15 cellular contexts compared by ENCODE assay signal in the genomic region with DNA sequence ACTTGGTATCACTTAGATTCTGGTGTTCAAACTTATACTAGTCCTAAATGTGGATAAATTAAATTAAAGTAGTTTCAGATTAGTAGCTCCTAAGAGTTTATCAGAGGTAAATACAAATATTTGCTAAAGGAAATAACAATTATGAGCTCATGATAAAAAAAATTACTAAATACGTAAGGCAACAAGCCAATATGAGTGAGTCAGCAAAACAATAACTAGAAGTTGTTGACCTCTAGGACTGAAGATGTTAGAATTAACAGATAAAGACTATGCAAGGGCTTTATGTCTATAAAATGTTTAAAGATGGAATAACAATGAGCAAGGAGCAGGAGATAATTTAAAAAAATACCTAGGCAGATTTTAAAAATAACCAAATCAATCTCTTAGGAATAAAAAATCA.
A peak's percentile ranks its signal among the peaks of the same experiment; 100 is the strongest.
DNase-seq lines count a peak whose midpoint lies in the region; ATAC-seq, FAIRE-seq and TF ChIP-seq lines count a peak whose summit lies in the region.
"Had no signal": no experiment of that assay in that cellular context is flagged by ENCODE, and none has a peak within 500 bp of the region (broad histone marks: within the 10 kb centered on the region; RNA-seq: fewer than 3 reads in every experiment).

No MANE protein-coding gene starts in this region.

- H4K20me1 ChIP-seq in K562 (replicated peaks; ENCODE audit: control insufficient read depth, insufficient read depth, low read length), result no peaks in the 10 kb centered on the region
- H4K20me1 ChIP-seq: BLaER1 had no signal

- no peak overlapping the region for H3K9ac ChIP-seq in K562 (ENCODE audit: insufficient read depth in 1 of 2, low read depth in 2 of 2, low read length in 2 of 2)
- H3K9ac ChIP-seq: BLaER1 had no signal

- no TSS peak for BruUV-seq in K562 (replicated peaks; lab: Mats Ljungman, UMichigan)

- CTCF ChIA-PET in K562 (lab: Yijun Ruan, JAX; ENCODE audit: low intra/inter-chr PET ratio), result no interaction called here

- POLR2A ChIA-PET in K562 (lab: Yijun Ruan, JAX), result no interaction called here

- H3K9me1 ChIP-seq in K562 (ENCODE audit: control insufficient read depth, insufficient read depth, low read length), result no peaks in the 10 kb centered on the region

- peak; percentile 1 for DNase-seq in LNCaP clone FGC (ENCODE audit: low read depth)
- no peak for DNase-seq in K562 (ENCODE audit: extremely low read depth in 1 of 4, low spot score in 3 of 4)
- peak; percentile 13 for DNase-seq in fibroblast of villous mesenchyme (ENCODE audit: low read depth)
- DNase-seq in HT-29 (ENCODE audit: low spot score), result no peak
- DNase-seq in AG08395 (ENCODE audit: low spot score), result no peak
- no peak for DNase-seq in stimulated activated naive CD4-positive, alpha-beta T cell (lab: John Stamatoyannopoulos, UW)
- DNase-seq: AML-193; Caco-2; CD8-positive, alpha-beta memory T cell; DND-41; GDM1; GOT3; H9 had no signal

- H3K4me2 ChIP-seq in K562 (ENCODE audit: insufficient read depth, low read length), result no peak overlapping the region
- H3K4me2 ChIP-seq: BLaER1 had no signal

- in situ Hi-C loops in K562 (cut with MboI), result no loop called here

- TF ChIP-seq CTCF in LNCaP clone FGC (IDR thresholded peaks at IDR 0.05; ENCODE audit: control insufficient read depth, extremely low read depth, insufficient read depth) (no peak), K562 (IDR thresholded peaks at IDR 0.05 in 2 of 3, conservative IDR thresholded peaks at IDR 0.05 in 1 of 3; ENCODE audit: insufficient read depth in 2 of 3, low read depth in 1 of 3, low read length in 3 of 3) (no peak), fibroblast of villous mesenchyme (IDR thresholded peaks at IDR 0.05; ENCODE audit: insufficient read depth, low read depth, low read length) (no peak)

- no peak overlapping the region for H3K27ac ChIP-seq in K562 (ENCODE audit: extremely low read depth, low read depth, low read length)
- H3K27ac ChIP-seq: BLaER1 had no signal

- H3K79me2 ChIP-seq in K562 (ENCODE audit: control insufficient read depth, insufficient read depth, low read length), result no peaks in the 10 kb centered on the region

- no peaks in the 10 kb centered on the region for H3K9me3 ChIP-seq in K562 (replicated peaks; ENCODE audit: control insufficient read depth, insufficient read depth, low read depth, low read length)
- H3K9me3 ChIP-seq: Caco-2 had no signal

- intact Hi-C loops in K562 (cut with micrococcal nuclease), result no loop called here

- WGBS in K562 (ENCODE audit: insufficient coverage, low coverage, missing lambda C conversion rate), result 0% methylated on average over 1 of the region's 1 CpG

- no peak overlapping the region for H2AFZ ChIP-seq in K562 (ENCODE audit: low read depth, low read length)

- ATAC-seq in K562, result no peak

- FAIRE-seq in K562 (lab: Jason Lieb, UNC), result no peak
- FAIRE-seq: GM12892 had no signal

- no peak for TF ChIP-seq EP300 in K562 (IDR thresholded peaks at IDR 0.05; ENCODE audit: low read length)

- H3K4me1 ChIP-seq in K562 (replicated peaks in 1 of 2; ENCODE audit: control insufficient read depth in 2 of 2, insufficient read depth in 2 of 2, low read length in 2 of 2), result no peaks in the 10 kb centered on the region
- H3K4me1 ChIP-seq: BLaER1, Caco-2 had no signal

- no peaks in the 10 kb centered on the region for H3K27me3 ChIP-seq in K562 (ENCODE audit: control insufficient read depth in 2 of 2, insufficient read depth in 2 of 2, low read length in 2 of 2)

- TF ChIP-seq POLR2A in K562 (conservative IDR thresholded peaks at IDR 0.05), result no peak

- H3K4me3 ChIP-seq in LNCaP clone FGC (ENCODE audit: low read depth, low read length), result no peak overlapping the region
- no peak overlapping the region for H3K4me3 ChIP-seq in K562
- H3K4me3 ChIP-seq in fibroblast of villous mesenchyme (ENCODE audit: low read depth, low read length), result no peak overlapping the region
- H3K4me3 ChIP-seq: BLaER1 had no signal

- TF ChIP-seq RAD21 in K562 (CRISPR knock-in tag; conservative IDR thresholded peaks at IDR 0.05 in 1 of 2, IDR thresholded peaks at IDR 0.05 in 1 of 2), result no peak

- H3K36me3 ChIP-seq in K562 (ENCODE audit: control insufficient read depth, insufficient read depth, low read length), result no peaks in the 10 kb centered on the region
- H3K36me3 ChIP-seq: BLaER1 had no signal

TF ChIP-seq in K562, 482 proteins besides CTCF, POLR2A, EP300 and RAD21:
- TF ChIP-seq MAFF (IDR thresholded peaks at IDR 0.05; ENCODE audit: low read length) (peak; percentile 38; the same call in 1 of the 2 replicates), NFE2 (IDR thresholded peaks at IDR 0.05; ENCODE audit: low read depth) (peak; percentile 7; the same call in 1 of the 2 replicates), ETV1 (tag; conservative IDR thresholded peaks at IDR 0.05; ENCODE audit: low read depth) (no peak), C11orf30 (IDR thresholded peaks at IDR 0.05; ENCODE audit: low read depth) (peak; percentile 16; the same call in 1 of the 2 replicates), SNIP1 (IDR thresholded peaks at IDR 0.05; ENCODE audit: low read depth) (no peak), ZNF316 (IDR thresholded peaks at IDR 0.05) (peak; percentile 56), ZNF253 (CRISPR knock-in tag; conservative IDR thresholded peaks at IDR 0.05) (no peak)

Comparison
In these comparisons a context has a peak if more than half of its experiments do, and no peak if none do; other contexts are left out.
1. DNase-seq: peak in LNCaP clone FGC (single experiment) and fibroblast of villous mesenchyme (single experiment); none in K562 (0 of 4), HT-29 (single experiment), AG08395 (single experiment) and stimulated activated naive CD4-positive, alpha-beta T cell (0 of 6).